18 cellular contexts compared by ENCODE assay signal in genomic region chr1:184822267-184822666, GRCh38.
DNase-seq lines count a peak whose midpoint lies in the region; ATAC-seq and TF ChIP-seq lines count a peak whose summit lies in the region.
"Had no signal": no experiment of that assay in that cellular context is flagged by ENCODE, and none has a peak within 500 bp of the region (broad histone marks: within the 10 kb centered on the region; RNA-seq: fewer than 3 reads in every experiment).

No MANE protein-coding gene starts in this region.

- H3K9me2 ChIP-seq in MM.1S (replicated peaks; ENCODE audit: insufficient read depth, low read length): no peaks in the 10 kb centered on the region

- no peaks in the 10 kb centered on the region for H4K20me1 ChIP-seq in MM.1S (ENCODE audit: insufficient read depth, low read length)

- no peaks in the 10 kb centered on the region for H3K27me3 ChIP-seq in MM.1S (replicated peaks; ENCODE audit: insufficient read depth, low read length)
- H3K27me3 ChIP-seq in neutrophil: no peaks in the 10 kb centered on the region
- H3K27me3 ChIP-seq: adrenal gland, cardiac muscle cell had no signal

- H3F3A ChIP-seq in MM.1S (ENCODE audit: insufficient read depth, low read length): peaks cover 6% of the 10 kb centered on the region; the same call in 1 of the 2 replicates

- DNase-seq in MM.1S (peak; percentile 5), RPMI8226 (peak; percentile 42), anterior cingulate cortex (lab: John Stamatoyannopoulos, UW) (no peak)
- DNase-seq in activated T-cell treated with anti-CD3 and anti-CD28 coated beads, Interleukin-2, amount 50 U/mL, for 48 hours: no peak
- DNase-seq: activated CD4-positive, alpha-beta T cell treated with anti-CD3 and anti-CD28 coated beads for 48 hours; adrenal gland; CD4-positive, alpha-beta T cell; HFFc6; left cardiac atrium; NCI-H1436; Right ventricle myocardium superior; T-cell had no signal

- no peak overlapping the region for H3K9ac ChIP-seq in MM.1S (ENCODE audit: low read length)
- H3K9ac ChIP-seq: KMS-11 had no signal

- no peak overlapping the region for H2AFZ ChIP-seq in MM.1S (ENCODE audit: low read length)

- no peak for ATAC-seq in GM18861 (IDR thresholded peaks at IDR 0.05; ENCODE audit: unreplicated experiment)
- ATAC-seq in HG02642 (IDR thresholded peaks at IDR 0.05; ENCODE audit: poor library complexity, unreplicated experiment): no peak
- ATAC-seq: left cardiac atrium, T-cell had no signal

- no peaks in the 10 kb centered on the region for H3K79me2 ChIP-seq in MM.1S (ENCODE audit: low read length)

- H3K4me2 ChIP-seq in MM.1S (ENCODE audit: low read depth, low read length): no peak overlapping the region
- H3K4me2 ChIP-seq: KMS-11 had no signal

- no peak overlapping the region for H3K4me3 ChIP-seq in MM.1S (ENCODE audit: low read length)
- H3K4me3 ChIP-seq in neutrophil (ENCODE audit: low read depth in 1 of 2, low read length in 1 of 2): no peak overlapping the region
- H3K4me3 ChIP-seq: adrenal gland, cardiac muscle cell had no signal

- H3K36me3 ChIP-seq in MM.1S (replicated peaks; ENCODE audit: insufficient read depth, low read length): no peaks in the 10 kb centered on the region
- peaks cover 82% of the 10 kb centered on the region for H3K36me3 ChIP-seq in neutrophil
- H3K36me3 ChIP-seq: adrenal gland, cardiac muscle cell had no signal

- TF ChIP-seq CTCF in 22Rv1 (IDR thresholded peaks at IDR 0.05) (no peak), MM.1S (IDR thresholded peaks at IDR 0.05; ENCODE audit: low read length) (no peak), neutrophil (IDR thresholded peaks at IDR 0.05) (no peak)

- no peaks in the 10 kb centered on the region for H3K9me3 ChIP-seq in MM.1S (replicated peaks; ENCODE audit: insufficient read depth, low read length)
- H3K9me3 ChIP-seq in neutrophil: no peaks in the 10 kb centered on the region
- H3K9me3 ChIP-seq: adrenal gland had no signal

- H3K27ac ChIP-seq in 22Rv1 (peak overlapping the region; percentile 42), MM.1S (ENCODE audit: low read length) (no peak overlapping the region), neutrophil (peak overlapping the region; percentile 44)
- H3K27ac ChIP-seq: adrenal gland, cardiac muscle cell, KMS-11 had no signal

- H3K4me1 ChIP-seq in MM.1S (ENCODE audit: low read length) (peaks cover 21% of the 10 kb centered on the region), neutrophil (ENCODE audit: control insufficient read depth in 1 of 2, insufficient read depth in 1 of 2, low read depth in 1 of 2, low read length in 1 of 2) (peaks cover 38 to 44% of the 10 kb centered on the region in 2 experiments)

Comparison
In these comparisons a context has a peak if more than half of its experiments do, and no peak if none do; other contexts are left out.
1. DNase-seq: peak in MM.1S (single experiment) and RPMI8226 (single experiment); none in activated T-cell treated with anti-CD3 and anti-CD28 coated beads, Interleukin-2, amount 50 U/mL, for 48 hours (0 of 2) and anterior cingulate cortex (0 of 58).